Comparison of ENCODE assay signal across 19 cellular contexts in the genomic region with DNA sequence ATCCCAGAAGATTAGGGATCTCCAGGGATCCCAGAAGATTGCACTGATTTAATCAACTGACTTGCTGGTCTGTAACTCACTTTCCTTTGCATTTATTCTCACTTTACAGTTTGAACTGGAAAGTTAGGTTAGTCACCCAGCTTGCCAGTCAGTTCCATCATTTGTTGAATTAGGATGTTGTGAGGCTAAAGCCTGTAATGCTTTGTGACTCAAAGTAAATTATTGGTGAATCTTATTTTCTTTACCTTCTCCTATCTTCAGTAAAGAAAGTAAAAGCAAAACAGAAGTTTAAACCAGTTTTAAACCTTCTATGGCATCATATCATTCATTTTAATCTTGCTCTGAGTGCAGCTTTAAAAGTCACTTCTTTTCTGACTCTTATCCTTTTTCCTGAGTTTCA.
DNase-seq lines count a peak whose midpoint lies in the region; ATAC-seq and TF ChIP-seq lines count a peak whose summit lies in the region.
"Had no signal": no experiment of that assay in that cellular context is flagged by ENCODE, and none has a peak within 500 bp of the region (broad histone marks: within the 10 kb centered on the region; RNA-seq: fewer than 3 reads in every experiment).

No MANE protein-coding gene starts in this region.

- no peaks in the 10 kb centered on the region for H3K27me3 ChIP-seq in adipocyte (replicated peaks; ENCODE audit: control insufficient read depth, insufficient read depth, low read length)
- H3K27me3 ChIP-seq: esophagus squamous epithelium, heart right ventricle, suprapubic skin had no signal

- intact Hi-C loops in cardiac septum (cut with DNase I) = loop anchor here (10.0 kb wide), 1 partner anchor 75 kb away; no protein-coding TSS in a partner anchor

- no peaks in the 10 kb centered on the region for H3K9me3 ChIP-seq in adipocyte (ENCODE audit: control insufficient read depth, low read length)
- H3K9me3 ChIP-seq: esophagus squamous epithelium, heart right ventricle, SK-N-SH, suprapubic skin had no signal

- peak; percentile 26 for ATAC-seq in HG03097 (IDR thresholded peaks at IDR 0.05; ENCODE audit: low FRiP score, unreplicated experiment)
- ATAC-seq in HG02588 (IDR thresholded peaks at IDR 0.05; ENCODE audit: unreplicated experiment) = no peak
- ATAC-seq: GM23338, heart right ventricle had no signal

- peaks cover 66% of the 10 kb centered on the region for H3K4me1 ChIP-seq in adipocyte (ENCODE audit: control insufficient read depth, insufficient read depth, low read length)

- H3K4me3 ChIP-seq in adipocyte (ENCODE audit: low read length) (peak overlapping the region; percentile 81), fibroblast of the aortic adventitia (ENCODE audit: low read depth, low read length) (no peak overlapping the region)
- H3K4me3 ChIP-seq: esophagus squamous epithelium, GM23338, heart right ventricle, suprapubic skin had no signal

- peak overlapping the region; percentile 80 for H3K9ac ChIP-seq in adipocyte (ENCODE audit: low read length)
- H3K9ac ChIP-seq: SK-N-SH had no signal

- H3K36me3 ChIP-seq in adipocyte (ENCODE audit: control insufficient read depth, insufficient read depth, low read length, severe bottlenecking) = peaks cover 11% of the 10 kb centered on the region
- H3K36me3 ChIP-seq: esophagus squamous epithelium, heart right ventricle, suprapubic skin had no signal

- DNase-seq in adipocyte (ENCODE audit: low read depth) (no peak), fibroblast of the aortic adventitia (ENCODE audit: low read depth) (peak; percentile 15), superior temporal gyrus (ENCODE audit: extremely low spot score) (peak; percentile 54), NCI-H1048 (lab: John Stamatoyannopoulos, UW) (no peak), cardiac septum (ENCODE audit: low spot score) (no peak)
- DNase-seq: activated CD4-positive, alpha-beta T cell treated with anti-CD3 and anti-CD28 coated beads for 4 hours; activated gamma-delta T cell treated with Interleukin-2 at 50 U/mL for 16 hours; esophagus squamous epithelium; heart right ventricle; KG1; kidney; NCI-H2171; NCI-H82; SK-N-SH; T1000 had no signal

- no peak for TF ChIP-seq CTCF in fibroblast of the aortic adventitia (IDR thresholded peaks at IDR 0.05; ENCODE audit: insufficient read depth, low read length)

Comparison
In these comparisons a context has a peak if more than half of its experiments do, and no peak if none do; other contexts are left out.
1. DNase-seq: peak in fibroblast of the aortic adventitia (single experiment) and superior temporal gyrus (single experiment); none in adipocyte (single experiment), NCI-H1048 (single experiment) and cardiac septum (single experiment).